In the genomic region with DNA sequence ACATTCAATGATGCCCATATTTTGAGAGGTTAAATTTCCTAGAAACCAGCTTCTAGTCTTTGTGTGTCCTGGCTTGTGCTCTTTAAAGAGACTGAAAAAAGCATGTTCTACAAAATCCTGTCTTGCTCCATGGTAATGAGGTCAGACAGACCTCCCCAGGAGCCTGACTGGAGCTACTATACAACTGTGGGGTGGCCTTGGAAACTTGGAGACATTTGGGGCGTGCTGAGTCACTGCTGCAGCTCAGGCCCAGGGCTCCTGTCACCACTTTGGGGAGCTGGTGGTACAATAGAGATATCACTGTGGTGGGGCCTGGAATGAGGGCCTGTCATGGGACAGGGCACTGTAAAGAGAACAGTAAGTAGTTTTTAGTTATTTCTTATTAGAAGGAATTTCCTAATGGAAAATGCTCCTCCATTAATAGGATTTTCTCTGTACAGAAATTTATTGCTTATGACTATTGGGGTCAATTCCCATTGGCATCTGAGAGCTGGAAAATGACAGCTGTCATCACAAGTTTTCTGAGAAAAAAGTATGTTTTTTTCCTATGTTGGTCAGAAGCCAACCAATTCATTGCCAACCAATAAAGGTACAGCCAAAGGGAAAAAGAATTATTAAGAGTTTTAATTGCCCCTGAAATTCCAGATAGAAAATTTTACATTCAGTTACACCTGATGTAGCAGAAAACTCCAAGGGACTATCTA, we compare ENCODE assay signal across 11 cellular contexts.
DNase-seq lines count a peak whose midpoint lies in the region; ATAC-seq and TF ChIP-seq lines count a peak whose summit lies in the region.
"Had no signal": no experiment of that assay in that cellular context is flagged by ENCODE, and none has a peak within 500 bp of the region (broad histone marks: within the 10 kb centered on the region; RNA-seq: fewer than 3 reads in every experiment).

No MANE protein-coding gene starts in this region.

- peak; percentile 24 for DNase-seq in ELR (ENCODE audit: low read depth)
- peak; percentile 32 to 44 for DNase-seq in foreskin fibroblast
- no peak for DNase-seq in trophoblast cell
- DNase-seq in activated CD4-positive, alpha-beta memory T cell treated with anti-CD3 and anti-CD28 coated beads for 36 hours: no peak
- DNase-seq in NCI-H2029 (lab: John Stamatoyannopoulos, UW): no peak
- no peak for DNase-seq in D341Med (ENCODE audit: low spot score)
- DNase-seq in NCI-H1694 treated with DMSO at 0.1 percent for 48 hours (lab: John Stamatoyannopoulos, UW): no peak
- DNase-seq: GOT3 had no signal

- no peaks in the 10 kb centered on the region for H3K36me3 Mint-ChIP-seq in activated CD4-positive, alpha-beta memory T cell treated with anti-CD3 and anti-CD28 coated beads for 36 hours
- H3K36me3 Mint-ChIP-seq: natural killer cell treated with Interleukin-12 subunit alpha and Interleukin-12 subunit beta and Interleukin-15 and Interleukin-18, amount 100 ng/mL, for 72 hours had no signal

- no peak overlapping the region for H3K23ac ChIP-seq in trophoblast cell (ENCODE audit: low read length)

- H4K12ac ChIP-seq in trophoblast cell (ENCODE audit: low read depth, low read length): no peak overlapping the region

- peak overlapping the region; percentile 50 for H2BK12ac ChIP-seq in trophoblast cell (ENCODE audit: low read length)

- peak overlapping the region; percentile 92 for H2AK5ac ChIP-seq in trophoblast cell (ENCODE audit: low read length)

- no peaks in the 10 kb centered on the region for H3K27me3 ChIP-seq in trophoblast cell (ENCODE audit: insufficient read depth, low read length)

- intact Hi-C loops in activated CD4-positive, alpha-beta memory T cell treated with anti-CD3 and anti-CD28 coated beads for 36 hours (cut with micrococcal nuclease): no loop called here

- no peak overlapping the region for H3K27ac ChIP-seq in trophoblast cell (ENCODE audit: low read depth, low read length)

- no peaks in the 10 kb centered on the region for H3K36me3 ChIP-seq in trophoblast cell (ENCODE audit: control insufficient read depth in 1 of 2, insufficient read depth in 2 of 2, low read length in 2 of 2)

- H3K9me3 ChIP-seq in trophoblast cell (ENCODE audit: insufficient read depth, low read depth, low read length): no peaks in the 10 kb centered on the region

- H3K14ac ChIP-seq in trophoblast cell (ENCODE audit: low read length): peak overlapping the region; percentile 6

- no CpG with 5 or more reads among the region's 1 CpG for WGBS in trophoblast cell (ENCODE audit: extremely low coverage, insufficient coverage, insufficient read length)

- H3K4me2 ChIP-seq in trophoblast cell (ENCODE audit: low read length): no peak overlapping the region

- H3K79me1 ChIP-seq in trophoblast cell (ENCODE audit: low read length): peaks cover 10% of the 10 kb centered on the region

- H4K91ac ChIP-seq in trophoblast cell (ENCODE audit: low read depth, low read length): peak overlapping the region; percentile 81

- H3K79me2 ChIP-seq in trophoblast cell (ENCODE audit: control insufficient read depth, insufficient read depth, low read length, poor library complexity): peaks cover 2% of the 10 kb centered on the region

- no peak overlapping the region for H3K9ac ChIP-seq in trophoblast cell (ENCODE audit: low read length)

- TF ChIP-seq CTCF in foreskin fibroblast (IDR thresholded peaks at IDR 0.05; ENCODE audit: low read depth, low read length): no peak

- H3K4me1 Mint-ChIP-seq in activated CD4-positive, alpha-beta memory T cell treated with anti-CD3 and anti-CD28 coated beads for 36 hours (ENCODE audit: low read depth): no peaks in the 10 kb centered on the region

- H3K4me3 Mint-ChIP-seq in activated CD4-positive, alpha-beta memory T cell treated with anti-CD3 and anti-CD28 coated beads for 36 hours: no peak overlapping the region
- H3K4me3 Mint-ChIP-seq: natural killer cell treated with Interleukin-12 subunit alpha and Interleukin-12 subunit beta and Interleukin-15 and Interleukin-18, amount 100 ng/mL, for 72 hours had no signal

- H4K8ac ChIP-seq in trophoblast cell (ENCODE audit: low read depth, low read length): no peak overlapping the region

- no peak overlapping the region for H3K4me3 ChIP-seq in foreskin fibroblast (ENCODE audit: low read depth in 1 of 2, low read length in 2 of 2)
- no peak overlapping the region for H3K4me3 ChIP-seq in trophoblast cell (ENCODE audit: low read depth, low read length)

- peak; percentile 56 for ATAC-seq in SK-N-SH treated with all-trans-retinoic acid at 6 μM for 48 hours

- CTCF ChIA-PET in activated CD4-positive, alpha-beta memory T cell treated with anti-CD3 and anti-CD28 coated beads for 36 hours (lab: Charles Lee): no interaction called here

- peak overlapping the region; percentile 60 for H2BK5ac ChIP-seq in trophoblast cell (ENCODE audit: low read depth, low read length, poor library complexity)

- H3K4ac ChIP-seq in trophoblast cell (ENCODE audit: low read depth, low read length): peak overlapping the region; percentile 5

- H2BK120ac ChIP-seq in trophoblast cell (ENCODE audit: insufficient read depth, low read length, poor library complexity): no peak overlapping the region

- H3K18ac ChIP-seq in trophoblast cell (ENCODE audit: low read length): no peak overlapping the region

- POLR2A ChIA-PET in activated CD4-positive, alpha-beta memory T cell treated with anti-CD3 and anti-CD28 coated beads for 36 hours (lab: Charles Lee): no interaction called here

- H3K27ac Mint-ChIP-seq in activated CD4-positive, alpha-beta memory T cell treated with anti-CD3 and anti-CD28 coated beads for 36 hours: no peak overlapping the region
- H3K27ac Mint-ChIP-seq: activated T-helper 2 cell treated with anti-CD3 and anti-CD28 coated beads, Interferon-gamma antibody, Interleukin-2, Interleukin-4, amounts not matched to agents 10 μg/mL and 5 μg/mL and 100 μg/mL, durations not matched to agents 14 hours and 24 hours and 36 hours; natural killer cell treated with Interleukin-12 subunit alpha and Interleukin-12 subunit beta and Interleukin-15 and Interleukin-18, amount 100 ng/mL, for 72 hours had no signal

- H3K9me3 Mint-ChIP-seq in activated CD4-positive, alpha-beta memory T cell treated with anti-CD3 and anti-CD28 coated beads for 36 hours: no peaks in the 10 kb centered on the region
- H3K9me3 Mint-ChIP-seq: activated T-helper 2 cell treated with anti-CD3 and anti-CD28 coated beads, Interferon-gamma antibody, Interleukin-2, Interleukin-4, amounts not matched to agents 10 μg/mL and 5 μg/mL and 100 μg/mL, durations not matched to agents 14 hours and 24 hours and 36 hours; natural killer cell treated with Interleukin-12 subunit alpha and Interleukin-12 subunit beta and Interleukin-15 and Interleukin-18, amount 100 ng/mL, for 72 hours had no signal

- peaks cover 11% of the 10 kb centered on the region for H3K27me3 Mint-ChIP-seq in activated CD4-positive, alpha-beta memory T cell treated with anti-CD3 and anti-CD28 coated beads for 36 hours

- peaks cover 15 to 24% of the 10 kb centered on the region in 2 experiments for H3K4me1 ChIP-seq in trophoblast cell (ENCODE audit: control insufficient read depth in 1 of 2, insufficient read depth in 2 of 2, low read length in 2 of 2)

- H2AFZ ChIP-seq in trophoblast cell (ENCODE audit: insufficient read depth, low read length, poor library complexity): no peak overlapping the region

TF ChIP-seq in SK-N-SH treated with all-trans-retinoic acid at 6 μM for 48 hours, 23 proteins besides CTCF, POLR2A, EP300 and RAD21 (continues in another document):
- TF ChIP-seq, protein P1, sequence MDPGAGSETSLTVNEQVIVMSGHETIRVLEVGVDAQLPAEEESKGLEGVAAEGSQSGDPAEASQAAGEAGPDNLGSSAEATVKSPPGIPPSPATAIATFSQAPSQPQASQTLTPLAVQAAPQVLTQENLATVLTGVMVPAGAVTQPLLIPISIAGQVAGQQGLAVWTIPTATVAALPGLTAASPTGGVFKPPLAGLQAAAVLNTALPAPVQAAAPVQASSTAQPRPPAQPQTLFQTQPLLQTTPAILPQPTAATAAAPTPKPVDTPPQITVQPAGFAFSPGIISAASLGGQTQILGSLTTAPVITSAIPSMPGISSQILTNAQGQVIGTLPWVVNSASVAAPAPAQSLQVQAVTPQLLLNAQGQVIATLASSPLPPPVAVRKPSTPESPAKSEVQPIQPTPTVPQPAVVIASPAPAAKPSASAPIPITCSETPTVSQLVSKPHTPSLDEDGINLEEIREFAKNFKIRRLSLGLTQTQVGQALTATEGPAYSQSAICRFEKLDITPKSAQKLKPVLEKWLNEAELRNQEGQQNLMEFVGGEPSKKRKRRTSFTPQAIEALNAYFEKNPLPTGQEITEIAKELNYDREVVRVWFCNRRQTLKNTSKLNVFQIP (CRISPR knock-in tag; IDR thresholded peaks at IDR 0.05; ENCODE audit: borderline replicate concordance, low read depth): no peak
- no peak for TF ChIP-seq BACH2 (CRISPR knock-in tag; IDR thresholded peaks at IDR 0.05; ENCODE audit: borderline replicate concordance)
- no peak for TF ChIP-seq ZFP30 (CRISPR knock-in tag; IDR thresholded peaks at IDR 0.05)
- TF ChIP-seq, protein P2, sequence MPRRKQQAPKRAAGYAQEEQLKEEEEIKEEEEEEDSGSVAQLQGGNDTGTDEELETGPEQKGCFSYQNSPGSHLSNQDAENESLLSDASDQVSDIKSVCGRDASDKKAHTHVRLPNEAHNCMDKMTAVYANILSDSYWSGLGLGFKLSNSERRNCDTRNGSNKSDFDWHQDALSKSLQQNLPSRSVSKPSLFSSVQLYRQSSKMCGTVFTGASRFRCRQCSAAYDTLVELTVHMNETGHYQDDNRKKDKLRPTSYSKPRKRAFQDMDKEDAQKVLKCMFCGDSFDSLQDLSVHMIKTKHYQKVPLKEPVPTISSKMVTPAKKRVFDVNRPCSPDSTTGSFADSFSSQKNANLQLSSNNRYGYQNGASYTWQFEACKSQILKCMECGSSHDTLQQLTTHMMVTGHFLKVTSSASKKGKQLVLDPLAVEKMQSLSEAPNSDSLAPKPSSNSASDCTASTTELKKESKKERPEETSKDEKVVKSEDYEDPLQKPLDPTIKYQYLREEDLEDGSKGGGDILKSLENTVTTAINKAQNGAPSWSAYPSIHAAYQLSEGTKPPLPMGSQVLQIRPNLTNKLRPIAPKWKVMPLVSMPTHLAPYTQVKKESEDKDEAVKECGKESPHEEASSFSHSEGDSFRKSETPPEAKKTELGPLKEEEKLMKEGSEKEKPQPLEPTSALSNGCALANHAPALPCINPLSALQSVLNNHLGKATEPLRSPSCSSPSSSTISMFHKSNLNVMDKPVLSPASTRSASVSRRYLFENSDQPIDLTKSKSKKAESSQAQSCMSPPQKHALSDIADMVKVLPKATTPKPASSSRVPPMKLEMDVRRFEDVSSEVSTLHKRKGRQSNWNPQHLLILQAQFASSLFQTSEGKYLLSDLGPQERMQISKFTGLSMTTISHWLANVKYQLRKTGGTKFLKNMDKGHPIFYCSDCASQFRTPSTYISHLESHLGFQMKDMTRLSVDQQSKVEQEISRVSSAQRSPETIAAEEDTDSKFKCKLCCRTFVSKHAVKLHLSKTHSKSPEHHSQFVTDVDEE (CRISPR knock-in tag; IDR thresholded peaks at IDR 0.05): no peak
- TF ChIP-seq SNAI2 (CRISPR knock-in tag; IDR thresholded peaks at IDR 0.05): no peak
- TF ChIP-seq OSR1 (CRISPR knock-in tag; IDR thresholded peaks at IDR 0.05): no peak
- no peak for TF ChIP-seq TCF4 (CRISPR knock-in tag; IDR thresholded peaks at IDR 0.05; ENCODE audit: borderline replicate concordance)

Comparison
In these comparisons a context has a peak if more than half of its experiments do, and no peak if none do; other contexts are left out.
1. DNase-seq: peak in ELR (single experiment) and foreskin fibroblast (2 of 2); none in trophoblast cell (0 of 2), activated CD4-positive, alpha-beta memory T cell treated with anti-CD3 and anti-CD28 coated beads for 36 hours (single experiment), NCI-H2029 (single experiment), D341Med (single experiment) and NCI-H1694 treated with DMSO at 0.1 percent for 48 hours (single experiment).